8 cellular contexts compared by ENCODE assay signal in the genomic region with DNA sequence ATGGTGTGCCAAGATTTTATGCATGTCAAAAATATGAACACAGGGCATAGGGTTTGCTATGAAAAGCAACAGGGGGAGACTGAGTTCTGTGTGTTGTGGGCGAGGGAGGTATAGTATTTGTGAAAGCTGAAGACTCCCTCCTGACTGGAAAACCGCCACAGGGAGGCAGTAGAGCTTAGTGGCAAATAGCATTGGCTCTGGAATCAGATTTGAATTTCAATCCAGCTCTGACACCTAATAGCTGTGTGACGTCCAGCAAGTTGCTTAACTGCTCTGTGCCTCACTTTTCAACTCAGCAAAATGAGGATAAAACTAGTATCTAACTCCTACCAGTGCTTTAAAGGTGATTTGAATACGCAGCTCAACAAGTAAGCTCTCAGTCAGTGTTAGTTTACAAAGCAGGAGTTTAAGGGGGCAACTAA. TPM values are rescaled to one million over a fixed set of nuclear protein-coding genes. Genes with fewer than 3 reads are reported as not detected.
DNase-seq lines count a peak whose midpoint lies in the region; ATAC-seq, FAIRE-seq and TF ChIP-seq lines count a peak whose summit lies in the region.

No MANE protein-coding gene starts in this region.

- WGBS in psoas muscle, 3 donors = 61 to 70% (median 64%) methylated on average over 4 of the region's 4 CpGs

- peaks cover 31% of the 10 kb centered on the region for H3K4me1 Mint-ChIP-seq in chondrocyte (ENCODE audit: low read depth)

- in situ Hi-C loops in GM13977 (cut with MboI; ENCODE audit: low pct_unique_long_range_greater_than_20kb, low sequenced_read_pairs, unreplicated experiment) = no loop called here

- H3K36me3 Mint-ChIP-seq in chondrocyte (ENCODE audit: low read depth) = no peaks in the 10 kb centered on the region

- H3K4me1 ChIP-seq in A673 (ENCODE audit: insufficient read depth, low read length, poor library complexity, severe bottlenecking) (peaks cover 24% of the 10 kb centered on the region), psoas muscle (no peaks in the 10 kb centered on the region), vagina (peaks cover 32% of the 10 kb centered on the region)

- intact Hi-C loops in A673 (cut with micrococcal nuclease; ENCODE audit: unreplicated experiment) (loop anchor here (10.0 kb wide), 1 partner anchor 147 kb away; no protein-coding TSS in a partner anchor), psoas muscle (cut with DNase I) (no loop called here), vagina (cut with DNase I) (no loop called here)

- POLR2A ChIA-PET in A673 (lab: Charles Lee; ENCODE audit: low non-redundant PET) = interaction anchor here (0.7 kb wide), 1 partner anchor 845 kb away, joined by 16 read pairs; no protein-coding TSS in a partner anchor

- H3K27ac Mint-ChIP-seq in chondrocyte (ENCODE audit: unreplicated experiment) = no peak overlapping the region

- H3K4me3 ChIP-seq in A673 (ENCODE audit: low read depth, low read length, poor library complexity, severe bottlenecking) = no peak overlapping the region
- H3K4me3 ChIP-seq in psoas muscle = no peak overlapping the region
- no peak overlapping the region for H3K4me3 ChIP-seq in vagina

- H3K36me3 ChIP-seq in A673 (ENCODE audit: insufficient read depth, low read length, poor library complexity, severe bottlenecking) (no peaks in the 10 kb centered on the region), psoas muscle (ENCODE audit: insufficient read depth in 1 of 2, low read depth in 1 of 2) (no peaks in the 10 kb centered on the region), vagina (no peaks in the 10 kb centered on the region)

- peak in 1 of 4 donors; percentile 38 for ATAC-seq in psoas muscle

- no peaks in the 10 kb centered on the region for H3K9me3 Mint-ChIP-seq in chondrocyte (ENCODE audit: low read depth)

- H3K27me3 ChIP-seq in A673 (replicated peaks; ENCODE audit: insufficient read depth, low read depth, low read length, poor library complexity) = no peaks in the 10 kb centered on the region
- no peaks in the 10 kb centered on the region for H3K27me3 ChIP-seq in psoas muscle (ENCODE audit: insufficient read depth in 3 of 3, low read length in 2 of 3)
- no peaks in the 10 kb centered on the region for H3K27me3 ChIP-seq in vagina

- TF ChIP-seq CTCF in A673 (conservative IDR thresholded peaks at IDR 0.05; ENCODE audit: low read depth, low read length) (peak; percentile 56), GM13977 (IDR thresholded peaks at IDR 0.05; ENCODE audit: extremely low read depth, insufficient read depth, missing control alignments) (peak; percentile 37), chondrocyte (IDR thresholded peaks at IDR 0.05) (peak; percentile 78), psoas muscle (IDR thresholded peaks at IDR 0.05) (peak; percentile 19), vagina (IDR thresholded peaks at IDR 0.05) (peak in 1 of 3 experiments; percentile 9)

- peak; percentile 39 for DNase-seq in A673 (ENCODE audit: low spot score)
- no peak for DNase-seq in GM13977 (ENCODE audit: low spot score)
- peak in 3 of 5 experiments; percentile 23 to 62 (median 24) for DNase-seq in T-helper 2 cell
- DNase-seq in chondrocyte (ENCODE audit: low spot score) = no peak
- no peak for DNase-seq in psoas muscle
- no peak for DNase-seq in SKM-1 treated with dmso at 0.1 percent for 144 hours (lab: John Stamatoyannopoulos, UW; ENCODE audit: unreplicated experiment)
- no peak for DNase-seq in frontal cortex (ENCODE audit: low spot score in 2 of 2)
- no peak for DNase-seq in vagina (ENCODE audit: extremely low spot score in 2 of 2)

- CTCF ChIA-PET in A673 (lab: Charles Lee) = no interaction called here

- H3K4me3 Mint-ChIP-seq in chondrocyte (ENCODE audit: unreplicated experiment) = no peak overlapping the region

- BruUV-seq in A673 (replicated peaks; lab: Mats Ljungman, UMichigan) = no TSS peak

- no peak overlapping the region for H3K27ac ChIP-seq in A673 (ENCODE audit: low read depth, low read length, poor library complexity, severe bottlenecking)
- no peak overlapping the region for H3K27ac ChIP-seq in psoas muscle
- no peak overlapping the region for H3K27ac ChIP-seq in vagina

- H3K9me3 ChIP-seq in A673 (ENCODE audit: low read depth, low read length, poor library complexity, severe bottlenecking) (no peaks in the 10 kb centered on the region), psoas muscle (no peaks in the 10 kb centered on the region), vagina (no peaks in the 10 kb centered on the region)

- no peak for FAIRE-seq in frontal cortex (lab: Jason Lieb, UNC)

- H3K27me3 Mint-ChIP-seq in chondrocyte (ENCODE audit: low read depth) = no peaks in the 10 kb centered on the region

- no peak for TF ChIP-seq POLR2A in vagina (IDR thresholded peaks at IDR 0.05)

RNA-seq across cellular contexts. Expression of a gene that starts 22.0 kb away (rescaled TPM):
- total RNA-seq in A673 (2021) (481 and 486 TPM in 2 replicates), chondrocyte (92.5 to 95.4 TPM (median 93.4 TPM) in 3 replicates), psoas muscle (10 to 100 TPM; 11.4 to 25.2 (median 18.5) TPM), frontal cortex (39.5 TPM), vagina (29.7 TPM)
- polyA plus RNA-seq in psoas muscle = 10 to 100 TPM; 16.1 to 38.4 (median 29.7) TPM

Comparison
In these comparisons a context has a peak if more than half of its experiments do, and no peak if none do; other contexts are left out.
1. DNase-seq: peak in A673 (single experiment) and T-helper 2 cell (3 of 5); none in GM13977 (single experiment), chondrocyte (single experiment), psoas muscle (0 of 2), SKM-1 treated with dmso at 0.1 percent for 144 hours (single experiment), frontal cortex (0 of 2) and vagina (0 of 2).